ENCODE assay signal across 2 cellular contexts in genomic region chr7:125661-126060, GRCh38.
TF ChIP-seq lines count a peak whose summit lies in the region.

No MANE protein-coding gene starts in this region.

TF ChIP-seq in HEK293, 187 proteins besides CTCF, POLR2A, EP300 and RAD21 (continued from another document):
- no peak for TF ChIP-seq AEBP2 (tag by site-specific recombination; IDR thresholded peaks at IDR 0.05; ENCODE audit: borderline replicate concordance)
- no peak for TF ChIP-seq BCL11B (tag by site-specific recombination; IDR thresholded peaks at IDR 0.05; ENCODE audit: low read depth)
- TF ChIP-seq ZNF629 (tag by site-specific recombination; IDR thresholded peaks at IDR 0.05): peak; percentile 97
- TF ChIP-seq ZNF701 (tag by site-specific recombination; IDR thresholded peaks at IDR 0.05): no peak
- TF ChIP-seq ZNF398 (tag by site-specific recombination; IDR thresholded peaks at IDR 0.05): 0 out of 2 replicates have a peak, but pooled peaks have one; percentile 22
- TF ChIP-seq ATF2 (tag by site-specific recombination; IDR thresholded peaks at IDR 0.05; ENCODE audit: low read depth): peak; percentile 97
- no peak for TF ChIP-seq ZNF302 (tag by site-specific recombination; IDR thresholded peaks at IDR 0.05; ENCODE audit: low read depth)
- peak; percentile 97 for TF ChIP-seq ZBTB21 (tag by site-specific recombination; IDR thresholded peaks at IDR 0.05)
- TF ChIP-seq, protein P1, sequence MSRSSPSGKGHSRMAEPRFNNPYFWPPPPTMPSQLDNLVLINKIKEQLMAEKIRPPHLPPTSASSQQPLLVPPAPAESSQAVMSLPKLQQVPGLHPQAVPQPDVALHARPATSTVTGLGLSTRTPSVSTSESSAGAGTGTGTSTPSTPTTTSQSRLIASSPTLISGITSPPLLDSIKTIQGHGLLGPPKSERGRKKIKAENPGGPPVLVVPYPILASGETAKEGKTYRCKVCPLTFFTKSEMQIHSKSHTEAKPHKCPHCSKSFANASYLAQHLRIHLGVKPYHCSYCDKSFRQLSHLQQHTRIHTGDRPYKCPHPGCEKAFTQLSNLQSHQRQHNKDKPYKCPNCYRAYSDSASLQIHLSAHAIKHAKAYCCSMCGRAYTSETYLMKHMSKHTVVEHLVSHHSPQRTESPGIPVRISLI (tag by site-specific recombination; IDR thresholded peaks at IDR 0.05): peak; percentile 71
TF ChIP-seq in HEK293: peak in this region for 7.

TF ChIP-seq in GM12878, 131 proteins besides CTCF, POLR2A, EP300 and RAD21 (continued from another document):
- TF ChIP-seq REST (IDR thresholded peaks at IDR 0.05; ENCODE audit: low read depth, low read length) (no peak), ZNF274 (IDR thresholded peaks at IDR 0.05; ENCODE audit: insufficient read depth, insufficient read length) (no peak), RUNX3 (IDR thresholded peaks at IDR 0.05; ENCODE audit: low read length) (no peak), RB1 (IDR thresholded peaks at IDR 0.05; ENCODE audit: borderline replicate concordance) (no peak), BCL3 (IDR thresholded peaks at IDR 0.05; ENCODE audit: borderline replicate concordance, insufficient read depth, low read depth, low read length, poor library complexity, severe bottlenecking) (no peak), BHLHE40 (IDR thresholded peaks at IDR 0.05; ENCODE audit: borderline replicate concordance in 1 of 2, low read depth in 2 of 2, low read length in 1 of 2) (no peak), HCFC1 (IDR thresholded peaks at IDR 0.05; ENCODE audit: low read length) (no peak), ZNF207 (IDR thresholded peaks at IDR 0.05; ENCODE audit: borderline replicate concordance) (no peak), YBX1 (IDR thresholded peaks at IDR 0.05) (no peak), CREB1 (IDR thresholded peaks at IDR 0.05; ENCODE audit: low read depth) (peak; percentile 82), RAD51 (IDR thresholded peaks at IDR 0.05) (no peak)
- TF ChIP-seq, protein P2, sequence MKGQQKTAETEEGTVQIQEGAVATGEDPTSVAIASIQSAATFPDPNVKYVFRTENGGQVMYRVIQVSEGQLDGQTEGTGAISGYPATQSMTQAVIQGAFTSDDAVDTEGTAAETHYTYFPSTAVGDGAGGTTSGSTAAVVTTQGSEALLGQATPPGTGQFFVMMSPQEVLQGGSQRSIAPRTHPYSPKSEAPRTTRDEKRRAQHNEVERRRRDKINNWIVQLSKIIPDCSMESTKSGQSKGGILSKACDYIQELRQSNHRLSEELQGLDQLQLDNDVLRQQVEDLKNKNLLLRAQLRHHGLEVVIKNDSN (IDR thresholded peaks at IDR 0.05; ENCODE audit: borderline replicate concordance, extremely low read length, insufficient read depth, low read depth, low read length): no peak
- TF ChIP-seq, protein P3, sequence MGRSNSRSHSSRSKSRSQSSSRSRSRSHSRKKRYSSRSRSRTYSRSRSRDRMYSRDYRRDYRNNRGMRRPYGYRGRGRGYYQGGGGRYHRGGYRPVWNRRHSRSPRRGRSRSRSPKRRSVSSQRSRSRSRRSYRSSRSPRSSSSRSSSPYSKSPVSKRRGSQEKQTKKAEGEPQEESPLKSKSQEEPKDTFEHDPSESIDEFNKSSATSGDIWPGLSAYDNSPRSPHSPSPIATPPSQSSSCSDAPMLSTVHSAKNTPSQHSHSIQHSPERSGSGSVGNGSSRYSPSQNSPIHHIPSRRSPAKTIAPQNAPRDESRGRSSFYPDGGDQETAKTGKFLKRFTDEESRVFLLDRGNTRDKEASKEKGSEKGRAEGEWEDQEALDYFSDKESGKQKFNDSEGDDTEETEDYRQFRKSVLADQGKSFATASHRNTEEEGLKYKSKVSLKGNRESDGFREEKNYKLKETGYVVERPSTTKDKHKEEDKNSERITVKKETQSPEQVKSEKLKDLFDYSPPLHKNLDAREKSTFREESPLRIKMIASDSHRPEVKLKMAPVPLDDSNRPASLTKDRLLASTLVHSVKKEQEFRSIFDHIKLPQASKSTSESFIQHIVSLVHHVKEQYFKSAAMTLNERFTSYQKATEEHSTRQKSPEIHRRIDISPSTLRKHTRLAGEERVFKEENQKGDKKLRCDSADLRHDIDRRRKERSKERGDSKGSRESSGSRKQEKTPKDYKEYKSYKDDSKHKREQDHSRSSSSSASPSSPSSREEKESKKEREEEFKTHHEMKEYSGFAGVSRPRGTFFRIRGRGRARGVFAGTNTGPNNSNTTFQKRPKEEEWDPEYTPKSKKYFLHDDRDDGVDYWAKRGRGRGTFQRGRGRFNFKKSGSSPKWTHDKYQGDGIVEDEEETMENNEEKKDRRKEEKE (IDR thresholded peaks at IDR 0.05): no peak
